In genomic region chr17:42368310-42368709, GRCh38 we compare ENCODE assay signal across 5 cellular contexts. TPM values are rescaled to one million over a fixed set of nuclear protein-coding genes. Genes with fewer than 3 reads are reported as not detected.
DNase-seq lines count a peak whose midpoint lies in the region; ATAC-seq, FAIRE-seq and TF ChIP-seq lines count a peak whose summit lies in the region.
"Not testable (repeated sequence)": the region's sequence is repeated elsewhere in the genome, so short reads cannot be mapped to it uniquely, and the experiment has no call there.

No MANE protein-coding gene starts in this region.

- H3K4me1 ChIP-seq in BLaER1 treated with 17β-estradiol and CSF1 and Interleukin-3, amounts not matched to agents 10 nM and 100 nM, result peaks cover 7 to 59% (median 22%) of the 10 kb centered on the region in 10 experiments; a peak in 17 of 20 replicates
- H3K4me1 ChIP-seq in K562 (replicated peaks in 1 of 2; ENCODE audit: control insufficient read depth in 2 of 2, insufficient read depth in 2 of 2, low read length in 2 of 2) (peaks cover 26 to 29% of the 10 kb centered on the region in 2 experiments; a peak in 4 of 5 replicates), cardiac muscle cell (ENCODE audit: low read depth) (peaks cover 23% of the 10 kb centered on the region), sigmoid colon (peaks cover 0 to 47% (median 45%) of the 10 kb centered on the region in 4 donors)

- H4K20me1 ChIP-seq in BLaER1 treated with 17β-estradiol and CSF1 and Interleukin-3, amounts not matched to agents 10 nM and 100 nM, result peaks cover 31 to 100% (median 76%) of the 10 kb centered on the region in 11 experiments
- H4K20me1 ChIP-seq in K562 (replicated peaks; ENCODE audit: control insufficient read depth, insufficient read depth, low read length), result not testable (repeated sequence)

- CTCF ChIA-PET in K562 (lab: Yijun Ruan, JAX; ENCODE audit: low intra/inter-chr PET ratio), result not testable (repeated sequence)

- peak overlapping the region; percentile 64 for H3K4me3 Mint-ChIP-seq in natural killer cell

- not testable (repeated sequence) for H3K27me3 Mint-ChIP-seq in natural killer cell (ENCODE audit: low read depth in 2 of 2)

- not testable (repeated sequence) for H3K9me3 Mint-ChIP-seq in natural killer cell

- peaks cover 10 to 20% (median 12%) of the 10 kb centered on the region in 11 experiments; a peak in 19 of 22 replicates for H3K9me3 ChIP-seq in BLaER1 treated with 17β-estradiol and CSF1 and Interleukin-3, amounts not matched to agents 10 nM and 100 nM (replicated peaks in 1 of 11)
- not testable (repeated sequence) for H3K9me3 ChIP-seq in K562 (replicated peaks; ENCODE audit: control insufficient read depth, insufficient read depth, low read depth, low read length); cardiac muscle cell (ENCODE audit: low read depth); sigmoid colon

- FAIRE-seq in K562 (lab: Jason Lieb, UNC), result not testable (repeated sequence)

- not testable (repeated sequence) for TF ChIP-seq POLR2A in K562 (conservative IDR thresholded peaks at IDR 0.05); sigmoid colon (IDR thresholded peaks at IDR 0.05)

- H3K9me1 ChIP-seq in K562 (ENCODE audit: control insufficient read depth, insufficient read depth, low read length), result not testable (repeated sequence)

- intact Hi-C loops in K562 (cut with micrococcal nuclease); natural killer cell (cut with micrococcal nuclease); sigmoid colon (cut with DNase I): not testable (repeated sequence)

- POLR2A ChIA-PET in K562 (lab: Yijun Ruan, JAX), result interaction anchor here (0.6 to 1.8 kb wide), 6 partner anchors 10 to 240 kb away, joined by 3 to 6 read pairs (median 4); no protein-coding TSS in a partner anchor

- TF ChIP-seq EP300 in K562 (IDR thresholded peaks at IDR 0.05; ENCODE audit: low read length); sigmoid colon (IDR thresholded peaks at IDR 0.05): not testable (repeated sequence)

- H2AFZ ChIP-seq in K562 (ENCODE audit: low read depth, low read length), result not testable (repeated sequence)

- not testable (repeated sequence) for BruUV-seq in K562 (replicated peaks; lab: Mats Ljungman, UMichigan)

- H3K27me3 ChIP-seq in BLaER1 treated with 17β-estradiol and CSF1 and Interleukin-3, amounts not matched to agents 10 nM and 100 nM; K562 (ENCODE audit: control insufficient read depth in 2 of 2, insufficient read depth in 2 of 2, low read length in 2 of 2); cardiac muscle cell; sigmoid colon: not testable (repeated sequence)

- not testable (repeated sequence) for DNase-seq in K562 (ENCODE audit: extremely low read depth in 1 of 4, low spot score in 3 of 4); cardiac muscle cell (ENCODE audit: low read depth in 1 of 2, low spot score in 1 of 2); natural killer cell
- DNase-seq in sigmoid colon, result peak; percentile 6

- peaks cover 62 to 74% of the 10 kb centered on the region in 2 donors for H3K4me1 Mint-ChIP-seq in natural killer cell

- H3K9ac ChIP-seq in BLaER1 treated with 17β-estradiol and CSF1 and Interleukin-3, amounts not matched to agents 10 nM and 100 nM; K562 (ENCODE audit: insufficient read depth in 1 of 2, low read depth in 2 of 2, low read length in 2 of 2): not testable (repeated sequence)

- H3K4me2 ChIP-seq in BLaER1 treated with 17β-estradiol and CSF1 and Interleukin-3, amounts not matched to agents 10 nM and 100 nM, result peak overlapping the region in 6 of 11 experiments; percentile 1 to 82 (median 10); a peak in 6 of 22 replicates
- not testable (repeated sequence) for H3K4me2 ChIP-seq in K562 (ENCODE audit: insufficient read depth, low read length)

- not testable (repeated sequence) for H3K36me3 Mint-ChIP-seq in natural killer cell

- not testable (repeated sequence) for H3K4me3 ChIP-seq in BLaER1 treated with 17β-estradiol and CSF1 and Interleukin-3, amounts not matched to agents 10 nM and 100 nM; K562; cardiac muscle cell; sigmoid colon

- WGBS in K562 (ENCODE audit: insufficient coverage, low coverage, missing lambda C conversion rate), result 56% methylated on average over 5 of the region's 5 CpGs
- 80 to 83% methylated on average over 5 of the region's 5 CpGs for WGBS in sigmoid colon, 2 donors

- not testable (repeated sequence) for TF ChIP-seq CTCF in K562 (IDR thresholded peaks at IDR 0.05 in 2 of 3, conservative IDR thresholded peaks at IDR 0.05 in 1 of 3; ENCODE audit: insufficient read depth in 2 of 3, low read depth in 1 of 3, low read length in 3 of 3); cardiac muscle cell (IDR thresholded peaks at IDR 0.05; ENCODE audit: low read depth, low read length); natural killer cell (IDR thresholded peaks at IDR 0.05); sigmoid colon (IDR thresholded peaks at IDR 0.05)

- ATAC-seq in K562, result not testable (repeated sequence)
- peak in 1 of 3 donors; percentile 5 for ATAC-seq in natural killer cell

- H3K27ac Mint-ChIP-seq in natural killer cell, result not testable (repeated sequence)

- not testable (repeated sequence) for TF ChIP-seq RAD21 in K562 (CRISPR knock-in tag; conservative IDR thresholded peaks at IDR 0.05 in 1 of 2, IDR thresholded peaks at IDR 0.05 in 1 of 2)

- H3K27ac ChIP-seq in BLaER1 treated with 17β-estradiol and CSF1 and Interleukin-3, amounts not matched to agents 10 nM and 100 nM; K562 (ENCODE audit: extremely low read depth, low read depth, low read length); sigmoid colon: not testable (repeated sequence)
- H3K27ac ChIP-seq in cardiac muscle cell, result peak overlapping the region; percentile 72

- peaks cover 65% of the 10 kb centered on the region for H3K79me2 ChIP-seq in K562 (ENCODE audit: control insufficient read depth, insufficient read depth, low read length)

- H3K36me3 ChIP-seq in BLaER1 treated with 17β-estradiol and CSF1 and Interleukin-3, amounts not matched to agents 10 nM and 100 nM, result peaks cover 0 to 57% (median 21%) of the 10 kb centered on the region in 11 experiments; a peak in 20 of 22 replicates
- H3K36me3 ChIP-seq in K562 (ENCODE audit: control insufficient read depth, insufficient read depth, low read length), result peaks cover 11% of the 10 kb centered on the region; the same call in 2 of the 3 replicates
- H3K36me3 ChIP-seq in cardiac muscle cell, sigmoid colon: not testable (repeated sequence)

- in situ Hi-C loops in K562 (cut with MboI), result not testable (repeated sequence)

RNA-seq across cellular contexts. Expression of gene STAT3, which starts 19.9 kb away (rescaled TPM):
- total RNA-seq in K562 (2011; cell fraction: chromatin; rRNA removed; ENCODE audit: low replicate concordance), result 176 and 210 TPM in 2 replicates
- 110 and 117 TPM in 2 replicates for total RNA-seq in K562 (2011; cell fraction: nucleolus; rRNA removed)
- 145 and 167 TPM in 2 replicates for total RNA-seq in K562 (2011; cell fraction: nucleoplasm; rRNA removed)
- total RNA-seq in K562 (2014; rRNA removed) (90.4 and 99.6 TPM in 2 replicates), K562 (2014; rRNA removed; fragmentation: Illumina TruSeq; extraction: Trizol) (108 and 115 TPM in 2 replicates), K562 (2015; rRNA removed; fragmentation: Illumina TruSeq; extraction: Trizol) (105 and 113 TPM in 2 replicates), K562 (2021) (120 and 133 TPM in 2 replicates), cardiac muscle cell (82.1 and 87.8 TPM in 2 replicates), natural killer cell (100 to 1,000 TPM; 190 to 246 (median 206) TPM), sigmoid colon (100 to 1,000 TPM in 3 of 4 donors, 10 to 100 TPM in 1; 87.4 to 230 (median 129) TPM)
- polyA plus RNA-seq in K562 (2011; rRNA removed) (90.0 and 120 TPM in 2 replicates), K562 (2014; fragmentation: Illumina TruSeq; extraction: Trizol) (179 and 180 TPM in 2 replicates), K562 (2014; fragmentation: Nextera tagmentation; extraction: Ambion mirVana) (100 to 1,000 TPM; 114 to 160 TPM), K562 (2014; rRNA removed) (120 and 134 TPM in 2 replicates), cardiac muscle cell (82.7 and 102 TPM in 2 replicates), sigmoid colon (100 to 1,000 TPM in 1 of 3 donors, 10 to 100 TPM in 2; 43.8 to 135 (median 55.7) TPM)
- polyA plus RNA-seq in K562 (2011; cell fraction: cytosol; rRNA removed), result 83.3 and 125 TPM in 2 replicates
- polyA plus RNA-seq in K562 (2011; cell fraction: nucleus; rRNA removed), result 58.4 and 72.2 TPM in 2 replicates
- polyA plus RNA-seq in K562 (2012), result 160 and 179 TPM in 2 replicates
- polyA minus RNA-seq in K562 (2011; rRNA and poly(A)+ RNA removed), result 111 and 124 TPM in 2 replicates
- polyA minus RNA-seq in K562 (2011; cell fraction: cytosol; rRNA and poly(A)+ RNA removed), result 68.3 and 70.2 TPM in 2 replicates
- polyA minus RNA-seq in K562 (2011; cell fraction: nucleus; rRNA and poly(A)+ RNA removed), result 35.3 and 48.0 TPM in 2 replicates

RNA-seq across cellular contexts. Expression of gene CAVIN1, which starts 54.7 kb away (rescaled TPM):
- 11.6 and 29.3 TPM in 2 replicates for total RNA-seq in K562 (2011; cell fraction: chromatin; rRNA removed; ENCODE audit: low replicate concordance)
- total RNA-seq in K562 (2011; cell fraction: nucleolus; rRNA removed), result 22.9 and 29.9 TPM in 2 replicates
- 18.6 and 22.2 TPM in 2 replicates for total RNA-seq in K562 (2011; cell fraction: nucleoplasm; rRNA removed)
- 126 and 135 TPM in 2 replicates for total RNA-seq in K562 (2014; rRNA removed)
- 56.1 and 57.8 TPM in 2 replicates for total RNA-seq in K562 (2014; rRNA removed; fragmentation: Illumina TruSeq; extraction: Trizol)
- total RNA-seq in K562 (2015; rRNA removed; fragmentation: Illumina TruSeq; extraction: Trizol), result 74.5 and 80.0 TPM in 2 replicates
- 143 and 162 TPM in 2 replicates for total RNA-seq in K562 (2021)
- 44.6 and 60.0 TPM in 2 replicates for polyA plus RNA-seq in K562 (2011; rRNA removed)
- polyA plus RNA-seq in K562 (2011; cell fraction: cytosol; rRNA removed), result 39.4 and 107 TPM in 2 replicates
- polyA plus RNA-seq in K562 (2011; cell fraction: nucleus; rRNA removed), result 8.0 and 16.1 TPM in 2 replicates
- 74.3 and 99.4 TPM in 2 replicates for polyA plus RNA-seq in K562 (2012)
- polyA plus RNA-seq in K562 (2014; fragmentation: Illumina TruSeq; extraction: Trizol), result 77.6 and 93.7 TPM in 2 replicates
- polyA plus RNA-seq in K562 (2014; fragmentation: Nextera tagmentation; extraction: Ambion mirVana), result 1 to 10 TPM; 6.8 to 8.6 TPM
- polyA plus RNA-seq in K562 (2014; rRNA removed), result 72.9 and 92.8 TPM in 2 replicates
- polyA minus RNA-seq in K562 (2011; rRNA and poly(A)+ RNA removed), result 34.7 and 64.3 TPM in 2 replicates
- polyA minus RNA-seq in K562 (2011; cell fraction: cytosol; rRNA and poly(A)+ RNA removed), result 81.5 and 110 TPM in 2 replicates
- 9.4 and 9.6 TPM in 2 replicates for polyA minus RNA-seq in K562 (2011; cell fraction: nucleus; rRNA and poly(A)+ RNA removed)
- total RNA-seq in cardiac muscle cell, result 47.7 and 72.3 TPM in 2 replicates
- polyA plus RNA-seq in cardiac muscle cell, result 40.0 and 61.3 TPM in 2 replicates
- total RNA-seq in natural killer cell, result under 1 TPM in 2 of 3 donors, not detected in 1; 0.11 to 0.20 TPM
- total RNA-seq in sigmoid colon, result 100 to 1,000 TPM; 231 to 519 (median 409) TPM
- polyA plus RNA-seq in sigmoid colon, result 10 to 100 TPM; 11.8 to 88.9 (median 50.1) TPM

Comparison
In these comparisons a context has a peak if more than half of its experiments do, and no peak if none do; other contexts are left out.
1. RNA of gene CAVIN1, which starts 54.7 kb away (total RNA-seq): 231 to 519 TPM in sigmoid colon, 11.6 to 162 TPM in K562 and 47.7 to 72.3 TPM in cardiac muscle cell; 0.11 to 0.20 TPM in natural killer cell; every median in the first group is over 10 times any median in the second.